In genomic region chr3:65953881-65954733, GRCh38 we compare ENCODE assay signal across 10 cellular contexts.
DNase-seq lines count a peak whose midpoint lies in the region; ATAC-seq, FAIRE-seq and TF ChIP-seq lines count a peak whose summit lies in the region.
"Had no signal": no experiment of that assay in that cellular context is flagged by ENCODE, and none has a peak within 500 bp of the region (broad histone marks: within the 10 kb centered on the region; RNA-seq: fewer than 3 reads in every experiment).

No MANE protein-coding gene starts in this region.

- H2AFZ ChIP-seq in astrocyte (ENCODE audit: low read depth, low read length) = peak overlapping the region; percentile 50

- H3K27me3 ChIP-seq in astrocyte (ENCODE audit: insufficient read depth, low read length) (no peaks in the 10 kb centered on the region), iPS-18a (ENCODE audit: control insufficient read depth, insufficient read depth, low read length) (no peaks in the 10 kb centered on the region)

- no peaks in the 10 kb centered on the region for H3K36me3 ChIP-seq in astrocyte (ENCODE audit: insufficient read depth, low read length)
- H3K36me3 ChIP-seq in iPS-18a (ENCODE audit: control insufficient read depth, low read depth, low read length) = no peaks in the 10 kb centered on the region

- no peak for TF ChIP-seq CTCF in astrocyte (IDR thresholded peaks at IDR 0.05; ENCODE audit: insufficient read depth, low read depth, low read length)

- H4K20me1 ChIP-seq in astrocyte (ENCODE audit: insufficient read depth, low read length) = no peaks in the 10 kb centered on the region

- peak; percentile 30 for ATAC-seq in sciatic nerve

- H3K79me2 ChIP-seq in astrocyte (ENCODE audit: insufficient read depth, low read length) = peaks cover 10% of the 10 kb centered on the region

- intact Hi-C loops in sciatic nerve (cut with DNase I) = no loop called here

- H3K4me1 ChIP-seq in astrocyte (ENCODE audit: insufficient read depth, low read length) = peaks cover 59% of the 10 kb centered on the region
- peaks cover 44% of the 10 kb centered on the region for H3K4me1 ChIP-seq in iPS-18a (ENCODE audit: control insufficient read depth, low read depth, low read length)

- H3K4me3 ChIP-seq in astrocyte (ENCODE audit: insufficient read depth, low read depth, low read length) = peak overlapping the region; percentile 8
- H3K4me3 ChIP-seq in iPS-18a (ENCODE audit: low read length) = no peak overlapping the region

- no peaks in the 10 kb centered on the region for H3K9me3 Mint-ChIP-seq in astrocyte (ENCODE audit: unreplicated experiment)

- H3K27ac ChIP-seq in astrocyte (ENCODE audit: low read depth, low read length) = peak overlapping the region; percentile 58
- H3K27ac ChIP-seq in iPS-18a (ENCODE audit: low read length) = peak overlapping the region; percentile 17

- H3K27me3 Mint-ChIP-seq in astrocyte (ENCODE audit: low read depth, unreplicated experiment) = no peaks in the 10 kb centered on the region

- H3K9ac ChIP-seq in astrocyte (ENCODE audit: low read length) (peak overlapping the region; percentile 48), iPS-18a (ENCODE audit: low read length) (peak overlapping the region; percentile 33)

- DNase-seq in GM04503 (ENCODE audit: low read depth) = peak; percentile 10
- DNase-seq in astrocyte (ENCODE audit: low read depth) = peak; percentile 38
- DNase-seq in sciatic nerve (ENCODE audit: low spot score) = no peak
- DNase-seq in hepatic stellate cell (ENCODE audit: low spot score) = no peak
- no peak for DNase-seq in activated T-cell treated with anti-CD3 and anti-CD28 coated beads for 4 hours
- no peak for DNase-seq in NCI-H2227 treated with DMSO at 0.1 percent for 48 hours (lab: John Stamatoyannopoulos, UW)
- DNase-seq in SW 1271 (lab: John Stamatoyannopoulos, UW) = no peak
- DNase-seq: NCI-H446 had no signal

- H3K4me3 Mint-ChIP-seq in astrocyte (ENCODE audit: unreplicated experiment) = no peak overlapping the region

- H3K4me1 Mint-ChIP-seq in astrocyte (ENCODE audit: low read depth, unreplicated experiment) = peaks cover 52% of the 10 kb centered on the region

- H3K36me3 Mint-ChIP-seq in astrocyte (ENCODE audit: low read depth, unreplicated experiment) = no peaks in the 10 kb centered on the region

- H3K4me2 ChIP-seq in astrocyte (ENCODE audit: low read length) = peak overlapping the region; percentile 69

- no peak for FAIRE-seq in astrocyte (lab: Jason Lieb, UNC)
- FAIRE-seq: G401.6 had no signal

- H3K9me3 ChIP-seq in astrocyte (ENCODE audit: insufficient read depth, low read depth, low read length) = no peaks in the 10 kb centered on the region
- no peaks in the 10 kb centered on the region for H3K9me3 ChIP-seq in iPS-18a (ENCODE audit: control insufficient read depth, low read depth, low read length)

- peak overlapping the region; percentile 27 for H3K27ac Mint-ChIP-seq in astrocyte (ENCODE audit: unreplicated experiment)

Comparison
In these comparisons a context has a peak if more than half of its experiments do, and no peak if none do; other contexts are left out.
1. DNase-seq: peak in GM04503 (single experiment) and astrocyte (single experiment); none in sciatic nerve (single experiment), hepatic stellate cell (single experiment), activated T-cell treated with anti-CD3 and anti-CD28 coated beads for 4 hours (single experiment), NCI-H2227 treated with DMSO at 0.1 percent for 48 hours (single experiment) and SW 1271 (0 of 2).